ENCODE assay signal across 18 cellular contexts in genomic region chr1:1941211-1941841, GRCh38. TPM values are rescaled to one million over a fixed set of nuclear protein-coding genes. Genes with fewer than 3 reads are reported as not detected.
DNase-seq lines count a peak whose midpoint lies in the region; ATAC-seq, FAIRE-seq and TF ChIP-seq lines count a peak whose summit lies in the region.
"Had no signal": no experiment of that assay in that cellular context is flagged by ENCODE, and none has a peak within 500 bp of the region (broad histone marks: within the 10 kb centered on the region; RNA-seq: fewer than 3 reads in every experiment).

No MANE protein-coding gene starts in this region.

- H3K27me3 ChIP-seq in left ventricle myocardium inferior (ENCODE audit: low read depth) (peaks cover 60% of the 10 kb centered on the region), lower lobe of right lung (ENCODE audit: low read depth) (peaks cover 3% of the 10 kb centered on the region)

- H3K9me3 ChIP-seq in left ventricle myocardium inferior (replicated peaks) (no peaks in the 10 kb centered on the region), kidney (ENCODE audit: control insufficient read depth in 1 of 2, low read length in 2 of 2) (no peaks in the 10 kb centered on the region), lower lobe of right lung (no peaks in the 10 kb centered on the region)

- no peaks in the 10 kb centered on the region for H3K36me3 ChIP-seq in left ventricle myocardium inferior
- H3K36me3 ChIP-seq in kidney (ENCODE audit: control insufficient read depth in 1 of 2, insufficient read depth in 2 of 2, low read length in 2 of 2), result no peaks in the 10 kb centered on the region
- H3K36me3 ChIP-seq in lower lobe of right lung, result no peaks in the 10 kb centered on the region

- H3K27ac ChIP-seq in left ventricle myocardium inferior (replicated peaks) (no peak overlapping the region), kidney (ENCODE audit: low read depth in 2 of 2, low read length in 2 of 2) (no peak overlapping the region), lower lobe of right lung (no peak overlapping the region)
- H3K27ac ChIP-seq: C4-2B, GM23248 had no signal

- H3K27me3 Mint-ChIP-seq in type B pancreatic cell, result peaks cover 3% of the 10 kb centered on the region

- TF ChIP-seq CTCF in left ventricle myocardium inferior (IDR thresholded peaks at IDR 0.05; ENCODE audit: borderline replicate concordance) (no peak), kidney (IDR thresholded peaks at IDR 0.05; ENCODE audit: borderline replicate concordance, extremely low read depth, insufficient read depth) (no peak), lower lobe of right lung (IDR thresholded peaks at IDR 0.05) (no peak), type B pancreatic cell (conservative IDR thresholded peaks at IDR 0.05) (no peak)

- DNase-seq in left ventricle myocardium superior (peak; percentile 13), left ventricle myocardium inferior (no peak), kidney (peak; percentile 51), lower lobe of right lung (peak; percentile 28), nucleus accumbens (lab: John Stamatoyannopoulos, UW) (no peak), type B pancreatic cell (ENCODE audit: extremely low spot score, unreplicated experiment) (no peak)
- DNase-seq: ACHN; CD4-positive, alpha-beta memory T cell; DMS153; DND-41; GDM1; GM23248; H7; IMR-90 had no signal

- H3K4me3 Mint-ChIP-seq in type B pancreatic cell, result no peak overlapping the region
- H3K4me3 Mint-ChIP-seq: CD4-positive, alpha-beta memory T cell had no signal

- intact Hi-C loops in left ventricle myocardium superior (cut with micrococcal nuclease), result no loop called here
- intact Hi-C loops in left ventricle myocardium inferior (cut with micrococcal nuclease), result no loop called here
- intact Hi-C loops in kidney (cut with DNase I), result no loop called here
- intact Hi-C loops in lower lobe of right lung (cut with DNase I), result loop anchor here (10.0 kb wide), 1 partner anchor 103 kb away; no protein-coding TSS in a partner anchor

- H3K36me3 Mint-ChIP-seq in type B pancreatic cell, result no peaks in the 10 kb centered on the region
- H3K36me3 Mint-ChIP-seq: CD4-positive, alpha-beta memory T cell had no signal

- H3K27ac Mint-ChIP-seq in type B pancreatic cell, result no peak overlapping the region
- H3K27ac Mint-ChIP-seq: CD4-positive, alpha-beta memory T cell had no signal

- H3K9ac ChIP-seq in kidney (ENCODE audit: low read length in 2 of 2), result no peak overlapping the region
- H3K9ac ChIP-seq: GM23248 had no signal

- peaks cover 4% of the 10 kb centered on the region for H3K4me1 Mint-ChIP-seq in type B pancreatic cell (ENCODE audit: unreplicated experiment)

- ATAC-seq in left ventricle myocardium superior (no peak), lower lobe of right lung (no peak), GM21447 (IDR thresholded peaks at IDR 0.05; ENCODE audit: unreplicated experiment) (no peak)

- no peak for FAIRE-seq in kidney (lab: Jason Lieb, UNC)
- FAIRE-seq: GM12892 had no signal

- H3K4me1 ChIP-seq in left ventricle myocardium inferior, result peaks cover 7% of the 10 kb centered on the region
- H3K4me1 ChIP-seq in kidney (ENCODE audit: control insufficient read depth in 1 of 2, insufficient read depth in 1 of 2, low read depth in 1 of 2, low read length in 2 of 2), result peaks cover 7% of the 10 kb centered on the region in 2 donors
- peaks cover 3% of the 10 kb centered on the region for H3K4me1 ChIP-seq in lower lobe of right lung

- H3K4me3 ChIP-seq in left ventricle myocardium inferior (no peak overlapping the region), kidney (ENCODE audit: low read length in 2 of 2) (no peak overlapping the region), lower lobe of right lung (no peak overlapping the region)
- H3K4me3 ChIP-seq: GM23248 had no signal

- H3K9me3 Mint-ChIP-seq in type B pancreatic cell, result no peaks in the 10 kb centered on the region
- H3K9me3 Mint-ChIP-seq: CD4-positive, alpha-beta memory T cell had no signal

RNA-seq across cellular contexts. Expression of gene TMEM52, which starts 22.2 kb away (rescaled TPM):
- total RNA-seq in left ventricle myocardium superior, result 1.7 TPM
- total RNA-seq in left ventricle myocardium inferior, result 0.47 TPM
- 0.50 TPM for total RNA-seq in kidney
- polyA plus RNA-seq in kidney (ENCODE audit: insufficient read depth, low read depth, low replicate concordance), result 5.1 TPM
- total RNA-seq in lower lobe of right lung, result 1.4 TPM
- total RNA-seq in type B pancreatic cell (ENCODE audit: low replicate concordance), result 1.8 and 3.9 TPM in 2 replicates
- total RNA-seq: A172, GM23248 had no signal
- polyA plus RNA-seq: CD4-positive, alpha-beta memory T cell had no signal

RNA-seq across cellular contexts. Expression of gene CALML6, which starts 26.3 kb away (rescaled TPM):
- total RNA-seq in left ventricle myocardium superior (not detected), left ventricle myocardium inferior (not detected), kidney (0.13 TPM), lower lobe of right lung (not detected), type B pancreatic cell (ENCODE audit: low replicate concordance) (0.36 and 0.65 TPM in 2 replicates)
- polyA plus RNA-seq in kidney (ENCODE audit: insufficient read depth, low read depth, low replicate concordance), result 1.2 TPM
- total RNA-seq: A172, IMR-90 had no signal
- polyA plus RNA-seq: CD4-positive, alpha-beta memory T cell; GM23248 had no signal

RNA-seq across cellular contexts. Expression of gene GNB1, which starts 50.4 kb away (rescaled TPM):
- total RNA-seq in left ventricle myocardium superior (172 TPM), left ventricle myocardium inferior (158 TPM), kidney (347 TPM), lower lobe of right lung (341 TPM), type B pancreatic cell (ENCODE audit: low replicate concordance) (279 and 297 TPM in 2 replicates)
- 144 TPM for polyA plus RNA-seq in kidney (ENCODE audit: insufficient read depth, low read depth, low replicate concordance)

Comparison
In these comparisons a context has a peak if more than half of its experiments do, and no peak if none do; other contexts are left out.
1. DNase-seq: peak in left ventricle myocardium superior (single experiment), kidney (single experiment) and lower lobe of right lung (single experiment); none in left ventricle myocardium inferior (single experiment), nucleus accumbens (0 of 56) and type B pancreatic cell (single experiment).